ENCODE assay signal across 23 cellular contexts in the genomic region with DNA sequence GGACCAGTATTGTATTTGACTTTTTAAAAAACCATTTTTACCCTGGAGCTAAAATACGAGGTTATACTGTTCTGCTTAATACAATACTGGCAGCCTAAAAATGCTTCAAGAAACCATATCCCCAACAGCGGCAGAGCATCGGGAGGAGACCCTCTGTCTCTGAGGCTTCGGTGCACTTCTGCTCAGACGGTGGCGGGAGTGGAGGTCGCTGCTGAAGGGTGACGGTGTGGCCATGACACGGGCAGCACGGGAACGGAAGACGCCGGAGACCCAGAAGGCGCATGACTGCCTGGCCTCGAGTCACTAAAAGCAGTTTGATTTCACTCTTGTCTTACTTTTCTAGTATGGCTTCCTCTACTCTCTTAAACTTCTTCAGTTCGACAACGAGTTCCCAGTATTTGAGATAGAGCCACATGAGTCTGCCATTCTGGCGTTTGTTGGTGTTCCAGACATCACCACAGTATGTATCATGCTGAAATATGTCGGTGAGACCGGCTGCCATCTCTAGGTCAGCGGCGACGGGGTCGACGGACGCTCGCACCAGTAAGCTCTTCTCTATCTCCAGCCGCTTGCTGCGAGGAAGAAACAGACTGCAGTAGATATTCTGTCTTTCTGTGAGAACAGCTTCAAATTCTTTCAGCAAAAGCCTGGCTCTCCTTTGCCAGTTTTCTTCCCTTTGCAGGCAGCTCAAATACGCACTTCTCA. TPM values are rescaled to one million over a fixed set of nuclear protein-coding genes. Genes with fewer than 3 reads are reported as not detected.
"Had no signal": no experiment of that assay in that cellular context is flagged by ENCODE, and none has a peak within 500 bp of the region (broad histone marks: within the 10 kb centered on the region; RNA-seq: fewer than 3 reads in every experiment).

No MANE protein-coding gene starts in this region.

- H3K27ac Mint-ChIP-seq: activated CD4-positive, alpha-beta memory T cell treated with anti-CD3 and anti-CD28 coated beads for 36 hours; activated CD8-positive, alpha-beta memory T cell treated with anti-CD3 and anti-CD28 coated beads, Interleukin-2, amount 10 ng/mL, durations not matched to agents 7 days and 5 days; activated T-cell treated with anti-CD3 and anti-CD28 coated beads, Interleukin-2, amount 50 U/mL, for 24 hours; mesothelial cell of epicardium had no signal

- H3K27me3 Mint-ChIP-seq: activated CD4-positive, alpha-beta memory T cell treated with anti-CD3 and anti-CD28 coated beads for 36 hours; activated CD8-positive, alpha-beta memory T cell treated with anti-CD3 and anti-CD28 coated beads, Interleukin-2, amount 10 ng/mL, durations not matched to agents 7 days and 5 days; activated T-cell treated with anti-CD3 and anti-CD28 coated beads, Interleukin-2, amount 50 U/mL, for 24 hours; central memory CD8-positive, alpha-beta T cell had no signal

- H3K4me3 ChIP-seq: coronary artery, left lung, prostate gland, right lobe of liver, smooth muscle cell, transverse colon had no signal

- DNase-seq: activated CD4-positive, alpha-beta memory T cell treated with anti-CD3 and anti-CD28 coated beads for 36 hours; activated CD8-positive, alpha-beta memory T cell treated with anti-CD3 and anti-CD28 coated beads, Interleukin-2, amount 10 ng/mL, durations not matched to agents 7 days and 5 days; activated T-cell treated with anti-CD3 and anti-CD28 coated beads, Interleukin-2, amount 50 U/mL, for 24 hours; effector CD4-positive, alpha-beta T cell; islet precursor cell; left lung; SK-N-SH; stimulated activated CD4-positive, alpha-beta T cell treated with anti-CD3 and anti-CD28 coated beads, Interleukin-4, amount 100 ng/mL, for 4 hours; stimulated activated CD8-positive, alpha-beta memory T cell treated with anti-CD3 and anti-CD28 coated beads, Interleukin-4, amount 100 ng/mL, for 48 hours; stimulated activated naive CD4-positive, alpha-beta T cell treated with Interleukin-2 at 50 U/mL for 16 hours; T-helper 1 cell; transverse colon had no signal

- H3K4me3 Mint-ChIP-seq: activated CD4-positive, alpha-beta memory T cell treated with anti-CD3 and anti-CD28 coated beads for 36 hours; activated CD8-positive, alpha-beta memory T cell treated with anti-CD3 and anti-CD28 coated beads, Interleukin-2, amount 10 ng/mL, durations not matched to agents 7 days and 5 days; activated T-cell treated with anti-CD3 and anti-CD28 coated beads, Interleukin-2, amount 50 U/mL, for 24 hours; central memory CD8-positive, alpha-beta T cell; mesothelial cell of epicardium had no signal

- H3K27ac ChIP-seq: coronary artery, left lung, prostate gland, right lobe of liver, transverse colon, VCaP had no signal

- FAIRE-seq: frontal cortex had no signal

- ATAC-seq: activated CD8-positive, alpha-beta memory T cell treated with anti-CD3 and anti-CD28 coated beads, Interleukin-2, amount 10 ng/mL, durations not matched to agents 7 days and 5 days; activated naive CD4-positive, alpha-beta T cell treated with anti-CD3 and anti-CD28 coated beads, Interleukin-2, amount 50 U/mL, for 72 hours; left lung; right lobe of liver had no signal

- H3K9me3 Mint-ChIP-seq: activated CD4-positive, alpha-beta memory T cell treated with anti-CD3 and anti-CD28 coated beads for 36 hours; activated naive CD4-positive, alpha-beta T cell treated with anti-CD3 and anti-CD28 coated beads, Interleukin-2, amount 50 U/mL, for 72 hours; activated T-cell treated with anti-CD3 and anti-CD28 coated beads, Interleukin-2, amount 50 U/mL, for 24 hours; central memory CD8-positive, alpha-beta T cell; mesothelial cell of epicardium had no signal

RNA-seq across cellular contexts. Expression of a gene that starts 13.8 kb away (rescaled TPM):
- total RNA-seq: activated CD4-positive, alpha-beta memory T cell treated with anti-CD3 and anti-CD28 coated beads for 36 hours; activated CD8-positive, alpha-beta memory T cell treated with anti-CD3 and anti-CD28 coated beads, Interleukin-2, amount 10 ng/mL, durations not matched to agents 7 days and 5 days; left lung; omental fat pad; right lobe of liver; smooth muscle cell; transverse colon had no signal
- polyA plus RNA-seq: neural cell, SK-N-SH, smooth muscle cell had no signal
